Comparison of ENCODE assay signal across 1 cellular context in genomic region chr1:161726631-161727342, GRCh38.
TF ChIP-seq lines count a peak whose summit lies in the region.

No MANE protein-coding gene starts in this region.

TF ChIP-seq in SK-N-SH, 30 proteins besides CTCF, POLR2A, EP300 and RAD21 (continued from another document):
- TF ChIP-seq SIN3A (IDR thresholded peaks at IDR 0.05; ENCODE audit: borderline replicate concordance, low read depth, low read length) (peak; percentile 20; the same call in 1 of the 2 replicates), ELF1 (IDR thresholded peaks at IDR 0.05) (peak; percentile 29; the same call in 1 of the 2 replicates), CHD2 (IDR thresholded peaks at IDR 0.05; ENCODE audit: low read length, partially characterized antibody) (peak; percentile 59), RXRA (IDR thresholded peaks at IDR 0.05; ENCODE audit: borderline replicate concordance, low read depth) (peak; percentile 28; the same call in 1 of the 2 replicates)
- TF ChIP-seq, protein P1, sequence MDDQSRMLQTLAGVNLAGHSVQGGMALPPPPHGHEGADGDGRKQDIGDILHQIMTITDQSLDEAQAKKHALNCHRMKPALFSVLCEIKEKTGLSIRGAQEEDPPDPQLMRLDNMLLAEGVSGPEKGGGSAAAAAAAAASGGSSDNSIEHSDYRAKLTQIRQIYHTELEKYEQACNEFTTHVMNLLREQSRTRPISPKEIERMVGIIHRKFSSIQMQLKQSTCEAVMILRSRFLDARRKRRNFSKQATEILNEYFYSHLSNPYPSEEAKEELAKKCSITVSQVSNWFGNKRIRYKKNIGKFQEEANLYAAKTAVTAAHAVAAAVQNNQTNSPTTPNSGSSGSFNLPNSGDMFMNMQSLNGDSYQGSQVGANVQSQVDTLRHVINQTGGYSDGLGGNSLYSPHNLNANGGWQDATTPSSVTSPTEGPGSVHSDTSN (IDR thresholded peaks at IDR 0.05): no peak; the same call in 1 of the 2 replicates
- TF ChIP-seq, protein P2, sequence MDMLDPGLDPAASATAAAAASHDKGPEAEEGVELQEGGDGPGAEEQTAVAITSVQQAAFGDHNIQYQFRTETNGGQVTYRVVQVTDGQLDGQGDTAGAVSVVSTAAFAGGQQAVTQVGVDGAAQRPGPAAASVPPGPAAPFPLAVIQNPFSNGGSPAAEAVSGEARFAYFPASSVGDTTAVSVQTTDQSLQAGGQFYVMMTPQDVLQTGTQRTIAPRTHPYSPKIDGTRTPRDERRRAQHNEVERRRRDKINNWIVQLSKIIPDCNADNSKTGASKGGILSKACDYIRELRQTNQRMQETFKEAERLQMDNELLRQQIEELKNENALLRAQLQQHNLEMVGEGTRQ (IDR thresholded peaks at IDR 0.05; ENCODE audit: borderline replicate concordance, low read depth, low read length): no peak
- TF ChIP-seq, protein P3, sequence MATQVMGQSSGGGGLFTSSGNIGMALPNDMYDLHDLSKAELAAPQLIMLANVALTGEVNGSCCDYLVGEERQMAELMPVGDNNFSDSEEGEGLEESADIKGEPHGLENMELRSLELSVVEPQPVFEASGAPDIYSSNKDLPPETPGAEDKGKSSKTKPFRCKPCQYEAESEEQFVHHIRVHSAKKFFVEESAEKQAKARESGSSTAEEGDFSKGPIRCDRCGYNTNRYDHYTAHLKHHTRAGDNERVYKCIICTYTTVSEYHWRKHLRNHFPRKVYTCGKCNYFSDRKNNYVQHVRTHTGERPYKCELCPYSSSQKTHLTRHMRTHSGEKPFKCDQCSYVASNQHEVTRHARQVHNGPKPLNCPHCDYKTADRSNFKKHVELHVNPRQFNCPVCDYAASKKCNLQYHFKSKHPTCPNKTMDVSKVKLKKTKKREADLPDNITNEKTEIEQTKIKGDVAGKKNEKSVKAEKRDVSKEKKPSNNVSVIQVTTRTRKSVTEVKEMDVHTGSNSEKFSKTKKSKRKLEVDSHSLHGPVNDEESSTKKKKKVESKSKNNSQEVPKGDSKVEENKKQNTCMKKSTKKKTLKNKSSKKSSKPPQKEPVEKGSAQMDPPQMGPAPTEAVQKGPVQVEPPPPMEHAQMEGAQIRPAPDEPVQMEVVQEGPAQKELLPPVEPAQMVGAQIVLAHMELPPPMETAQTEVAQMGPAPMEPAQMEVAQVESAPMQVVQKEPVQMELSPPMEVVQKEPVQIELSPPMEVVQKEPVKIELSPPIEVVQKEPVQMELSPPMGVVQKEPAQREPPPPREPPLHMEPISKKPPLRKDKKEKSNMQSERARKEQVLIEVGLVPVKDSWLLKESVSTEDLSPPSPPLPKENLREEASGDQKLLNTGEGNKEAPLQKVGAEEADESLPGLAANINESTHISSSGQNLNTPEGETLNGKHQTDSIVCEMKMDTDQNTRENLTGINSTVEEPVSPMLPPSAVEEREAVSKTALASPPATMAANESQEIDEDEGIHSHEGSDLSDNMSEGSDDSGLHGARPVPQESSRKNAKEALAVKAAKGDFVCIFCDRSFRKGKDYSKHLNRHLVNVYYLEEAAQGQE (IDR thresholded peaks at IDR 0.05; ENCODE audit: low read depth, low read length): peak; percentile 64; the same call in 1 of the 2 replicates
- TF ChIP-seq, protein P4, sequence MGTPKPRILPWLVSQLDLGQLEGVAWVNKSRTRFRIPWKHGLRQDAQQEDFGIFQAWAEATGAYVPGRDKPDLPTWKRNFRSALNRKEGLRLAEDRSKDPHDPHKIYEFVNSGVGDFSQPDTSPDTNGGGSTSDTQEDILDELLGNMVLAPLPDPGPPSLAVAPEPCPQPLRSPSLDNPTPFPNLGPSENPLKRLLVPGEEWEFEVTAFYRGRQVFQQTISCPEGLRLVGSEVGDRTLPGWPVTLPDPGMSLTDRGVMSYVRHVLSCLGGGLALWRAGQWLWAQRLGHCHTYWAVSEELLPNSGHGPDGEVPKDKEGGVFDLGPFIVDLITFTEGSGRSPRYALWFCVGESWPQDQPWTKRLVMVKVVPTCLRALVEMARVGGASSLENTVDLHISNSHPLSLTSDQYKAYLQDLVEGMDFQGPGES (IDR thresholded peaks at IDR 0.05; ENCODE audit: low read depth, low read length): no peak
TF ChIP-seq in SK-N-SH: peak in this region for 9.
